ENCODE assay signal across 1 cellular context in genomic region chr16:31201511-31202401, GRCh38.
TF ChIP-seq lines count a peak whose summit lies in the region.

No MANE protein-coding gene starts in this region.

TF ChIP-seq in WTC11, 78 proteins besides CTCF, POLR2A, EP300 and RAD21 (continued from another document and continues in another):
- TF ChIP-seq CBFB (CRISPR knock-in tag; IDR thresholded peaks at IDR 0.05; ENCODE audit: low read depth) (no peak), USF2 (CRISPR knock-in tag; IDR thresholded peaks at IDR 0.05) (no peak), KAT7 (CRISPR knock-in tag; IDR thresholded peaks at IDR 0.05; ENCODE audit: borderline replicate concordance) (peak; percentile 61; the same call in 1 of the 2 replicates), FOXP1 (CRISPR knock-in tag; IDR thresholded peaks at IDR 0.05; ENCODE audit: borderline replicate concordance) (peak; percentile 61; the same call in 1 of the 2 replicates), ARID4B (CRISPR knock-in tag; IDR thresholded peaks at IDR 0.05; ENCODE audit: borderline replicate concordance) (no peak), ATF1 (CRISPR knock-in tag; IDR thresholded peaks at IDR 0.05) (no peak), EMX1 (CRISPR knock-in tag; IDR thresholded peaks at IDR 0.05) (peak; percentile 77; the same call in 1 of the 2 replicates), SP1 (CRISPR knock-in tag; conservative IDR thresholded peaks at IDR 0.05) (no peak; the same call in 1 of the 2 replicates), CREB1 (CRISPR knock-in tag; IDR thresholded peaks at IDR 0.05) (no peak; the same call in 1 of the 2 replicates), ZNF671 (CRISPR knock-in tag; IDR thresholded peaks at IDR 0.05) (0 out of 2 replicates have a peak, but pooled peaks have one; percentile 27), MAX (CRISPR knock-in tag; IDR thresholded peaks at IDR 0.05) (no peak; the same call in 1 of the 2 replicates), SMAD4 (CRISPR knock-in tag; IDR thresholded peaks at IDR 0.05) (no peak), NFYB (CRISPR knock-in tag; conservative IDR thresholded peaks at IDR 0.05; ENCODE audit: low read depth) (no peak), TEAD1 (CRISPR knock-in tag; IDR thresholded peaks at IDR 0.05) (peak; percentile 48; the same call in 1 of the 2 replicates), STAT6 (CRISPR knock-in tag; conservative IDR thresholded peaks at IDR 0.05; ENCODE audit: low read depth) (no peak), IRF1 (CRISPR knock-in tag; IDR thresholded peaks at IDR 0.05) (no peak), NR1H2 (CRISPR knock-in tag; IDR thresholded peaks at IDR 0.05) (no peak), FOXJ3 (CRISPR knock-in tag; IDR thresholded peaks at IDR 0.05; ENCODE audit: borderline replicate concordance) (no peak), NR2C2 (CRISPR knock-in tag; IDR thresholded peaks at IDR 0.05) (no peak), RELA (CRISPR knock-in tag; IDR thresholded peaks at IDR 0.05; ENCODE audit: borderline replicate concordance) (no peak; the same call in 1 of the 2 replicates), ZNF232 (CRISPR knock-in tag; IDR thresholded peaks at IDR 0.05) (no peak), ZMAT4 (CRISPR knock-in tag; IDR thresholded peaks at IDR 0.05) (no peak; the same call in 1 of the 2 replicates), TEAD4 (CRISPR knock-in tag; IDR thresholded peaks at IDR 0.05) (no peak), PRRX2 (CRISPR knock-in tag; IDR thresholded peaks at IDR 0.05) (0 out of 2 replicates have a peak, but pooled peaks have one; percentile 2), MXD4 (CRISPR knock-in tag; IDR thresholded peaks at IDR 0.05; ENCODE audit: borderline replicate concordance) (no peak), ZNF219 (CRISPR knock-in tag; IDR thresholded peaks at IDR 0.05; ENCODE audit: borderline replicate concordance) (no peak), ZNF532 (CRISPR knock-in tag; IDR thresholded peaks at IDR 0.05; ENCODE audit: borderline replicate concordance) (no peak; the same call in 1 of the 2 replicates), HMGA2 (CRISPR knock-in tag; IDR thresholded peaks at IDR 0.05) (no peak)
- TF ChIP-seq, protein P1, sequence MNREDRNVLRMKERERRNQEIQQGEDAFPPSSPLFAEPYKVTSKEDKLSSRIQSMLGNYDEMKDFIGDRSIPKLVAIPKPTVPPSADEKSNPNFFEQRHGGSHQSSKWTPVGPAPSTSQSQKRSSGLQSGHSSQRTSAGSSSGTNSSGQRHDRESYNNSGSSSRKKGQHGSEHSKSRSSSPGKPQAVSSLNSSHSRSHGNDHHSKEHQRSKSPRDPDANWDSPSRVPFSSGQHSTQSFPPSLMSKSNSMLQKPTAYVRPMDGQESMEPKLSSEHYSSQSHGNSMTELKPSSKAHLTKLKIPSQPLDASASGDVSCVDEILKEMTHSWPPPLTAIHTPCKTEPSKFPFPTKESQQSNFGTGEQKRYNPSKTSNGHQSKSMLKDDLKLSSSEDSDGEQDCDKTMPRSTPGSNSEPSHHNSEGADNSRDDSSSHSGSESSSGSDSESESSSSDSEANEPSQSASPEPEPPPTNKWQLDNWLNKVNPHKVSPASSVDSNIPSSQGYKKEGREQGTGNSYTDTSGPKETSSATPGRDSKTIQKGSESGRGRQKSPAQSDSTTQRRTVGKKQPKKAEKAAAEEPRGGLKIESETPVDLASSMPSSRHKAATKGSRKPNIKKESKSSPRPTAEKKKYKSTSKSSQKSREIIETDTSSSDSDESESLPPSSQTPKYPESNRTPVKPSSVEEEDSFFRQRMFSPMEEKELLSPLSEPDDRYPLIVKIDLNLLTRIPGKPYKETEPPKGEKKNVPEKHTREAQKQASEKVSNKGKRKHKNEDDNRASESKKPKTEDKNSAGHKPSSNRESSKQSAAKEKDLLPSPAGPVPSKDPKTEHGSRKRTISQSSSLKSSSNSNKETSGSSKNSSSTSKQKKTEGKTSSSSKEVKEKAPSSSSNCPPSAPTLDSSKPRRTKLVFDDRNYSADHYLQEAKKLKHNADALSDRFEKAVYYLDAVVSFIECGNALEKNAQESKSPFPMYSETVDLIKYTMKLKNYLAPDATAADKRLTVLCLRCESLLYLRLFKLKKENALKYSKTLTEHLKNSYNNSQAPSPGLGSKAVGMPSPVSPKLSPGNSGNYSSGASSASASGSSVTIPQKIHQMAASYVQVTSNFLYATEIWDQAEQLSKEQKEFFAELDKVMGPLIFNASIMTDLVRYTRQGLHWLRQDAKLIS (CRISPR knock-in tag; IDR thresholded peaks at IDR 0.05; ENCODE audit: borderline replicate concordance): no peak
- TF ChIP-seq, protein P2, sequence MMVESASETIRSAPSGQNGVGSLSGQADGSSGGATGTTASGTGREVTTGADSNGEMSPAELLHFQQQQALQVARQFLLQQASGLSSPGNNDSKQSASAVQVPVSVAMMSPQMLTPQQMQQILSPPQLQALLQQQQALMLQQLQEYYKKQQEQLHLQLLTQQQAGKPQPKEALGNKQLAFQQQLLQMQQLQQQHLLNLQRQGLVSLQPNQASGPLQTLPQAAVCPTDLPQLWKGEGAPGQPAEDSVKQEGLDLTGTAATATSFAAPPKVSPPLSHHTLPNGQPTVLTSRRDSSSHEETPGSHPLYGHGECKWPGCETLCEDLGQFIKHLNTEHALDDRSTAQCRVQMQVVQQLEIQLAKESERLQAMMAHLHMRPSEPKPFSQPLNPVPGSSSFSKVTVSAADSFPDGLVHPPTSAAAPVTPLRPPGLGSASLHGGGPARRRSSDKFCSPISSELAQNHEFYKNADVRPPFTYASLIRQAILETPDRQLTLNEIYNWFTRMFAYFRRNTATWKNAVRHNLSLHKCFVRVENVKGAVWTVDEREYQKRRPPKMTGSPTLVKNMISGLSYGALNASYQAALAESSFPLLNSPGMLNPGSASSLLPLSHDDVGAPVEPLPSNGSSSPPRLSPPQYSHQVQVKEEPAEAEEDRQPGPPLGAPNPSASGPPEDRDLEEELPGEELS (CRISPR knock-in tag; IDR thresholded peaks at IDR 0.05): no peak
- TF ChIP-seq, protein P3, sequence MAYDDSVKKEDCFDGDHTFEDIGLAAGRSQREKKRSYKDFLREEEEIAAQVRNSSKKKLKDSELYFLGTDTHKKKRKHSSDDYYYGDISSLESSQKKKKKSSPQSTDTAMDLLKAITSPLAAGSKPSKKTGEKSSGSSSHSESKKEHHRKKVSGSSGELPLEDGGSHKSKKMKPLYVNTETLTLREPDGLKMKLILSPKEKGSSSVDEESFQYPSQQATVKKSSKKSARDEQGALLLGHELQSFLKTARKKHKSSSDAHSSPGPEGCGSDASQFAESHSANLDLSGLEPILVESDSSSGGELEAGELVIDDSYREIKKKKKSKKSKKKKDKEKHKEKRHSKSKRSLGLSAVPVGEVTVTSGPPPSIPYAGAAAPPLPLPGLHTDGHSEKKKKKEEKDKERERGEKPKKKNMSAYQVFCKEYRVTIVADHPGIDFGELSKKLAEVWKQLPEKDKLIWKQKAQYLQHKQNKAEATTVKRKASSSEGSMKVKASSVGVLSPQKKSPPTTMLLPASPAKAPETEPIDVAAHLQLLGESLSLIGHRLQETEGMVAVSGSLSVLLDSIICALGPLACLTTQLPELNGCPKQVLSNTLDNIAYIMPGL (CRISPR knock-in tag; IDR thresholded peaks at IDR 0.05): no peak
